ENCODE assay signal across 1 cellular context in the genomic region with DNA sequence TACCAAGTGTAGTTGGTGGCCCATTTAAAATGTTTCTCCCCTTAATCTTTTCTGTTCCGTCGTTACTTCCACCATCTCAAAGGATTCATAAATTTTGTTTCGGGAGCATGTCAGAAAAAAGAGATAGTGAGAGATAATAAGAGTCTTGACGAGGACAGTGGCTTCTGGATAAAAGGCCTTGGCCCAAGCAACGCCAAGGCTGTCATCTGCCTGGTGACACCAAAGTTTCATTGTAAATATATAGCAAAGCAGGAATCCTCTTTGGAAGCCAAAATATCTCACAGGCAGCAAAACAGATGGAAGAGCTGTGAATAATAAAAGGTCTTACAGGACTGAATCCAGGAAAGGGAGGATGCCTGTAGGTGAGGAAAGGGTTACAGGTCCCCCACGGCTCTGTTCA.
TF ChIP-seq lines count a peak whose summit lies in the region.

No MANE protein-coding gene starts in this region.

TF ChIP-seq in HEK293, 187 proteins besides CTCF, POLR2A, EP300 and RAD21 (continued from another document):
- TF ChIP-seq, protein P1, sequence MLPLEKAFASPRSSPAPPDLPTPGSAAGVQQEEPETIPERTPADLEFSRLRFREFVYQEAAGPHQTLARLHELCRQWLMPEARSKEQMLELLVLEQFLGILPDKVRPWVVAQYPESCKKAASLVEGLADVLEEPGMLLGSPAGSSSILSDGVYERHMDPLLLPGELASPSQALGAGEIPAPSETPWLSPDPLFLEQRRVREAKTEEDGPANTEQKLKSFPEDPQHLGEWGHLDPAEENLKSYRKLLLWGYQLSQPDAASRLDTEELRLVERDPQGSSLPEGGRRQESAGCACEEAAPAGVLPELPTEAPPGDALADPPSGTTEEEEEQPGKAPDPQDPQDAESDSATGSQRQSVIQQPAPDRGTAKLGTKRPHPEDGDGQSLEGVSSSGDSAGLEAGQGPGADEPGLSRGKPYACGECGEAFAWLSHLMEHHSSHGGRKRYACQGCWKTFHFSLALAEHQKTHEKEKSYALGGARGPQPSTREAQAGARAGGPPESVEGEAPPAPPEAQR (tag by site-specific recombination; IDR thresholded peaks at IDR 0.05) = no peak
- no peak for TF ChIP-seq MEIS1 (CRISPR knock-in tag; IDR thresholded peaks at IDR 0.05; ENCODE audit: borderline replicate concordance)
- no peak for TF ChIP-seq EGR2 (tag by site-specific recombination; IDR thresholded peaks at IDR 0.05; ENCODE audit: low read depth)
- TF ChIP-seq ZNF202 (tag by site-specific recombination; IDR thresholded peaks at IDR 0.05; ENCODE audit: borderline replicate concordance) = no peak
